7 cellular contexts compared by ENCODE assay signal in the genomic region with DNA sequence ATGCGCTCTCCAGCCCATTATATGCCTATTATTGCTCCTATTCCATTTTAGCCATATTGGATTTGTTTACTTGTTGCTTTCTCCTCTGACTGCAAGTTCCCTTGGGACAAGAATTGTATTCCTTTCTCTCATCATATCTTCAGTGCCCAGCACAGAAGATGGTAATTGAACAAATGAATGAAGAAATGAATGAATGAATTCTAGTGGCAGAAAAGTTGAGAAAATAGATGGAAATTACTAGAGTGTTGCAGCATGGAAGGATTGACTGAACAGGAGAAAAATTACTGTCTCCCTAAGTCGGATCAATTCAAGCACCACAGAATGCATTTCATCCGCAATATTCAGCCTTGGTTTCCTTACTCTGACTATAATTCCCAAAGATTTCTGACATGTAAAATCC.
"Had no signal": no experiment of that assay in that cellular context is flagged by ENCODE, and none has a peak within 500 bp of the region (broad histone marks: within the 10 kb centered on the region; RNA-seq: fewer than 3 reads in every experiment).

No MANE protein-coding gene starts in this region.

- DNase-seq: GDM1, GF-D8 had no signal

- FAIRE-seq: G401.6, GM12891, GM12892, GM18507, GM19239 had no signal
